ENCODE assay signal across 13 cellular contexts in genomic region chr11:27470166-27470565, GRCh38. TPM values are rescaled to one million over a fixed set of nuclear protein-coding genes. Genes with fewer than 3 reads are reported as not detected.
DNase-seq lines count a peak whose midpoint lies in the region; ATAC-seq, FAIRE-seq and TF ChIP-seq lines count a peak whose summit lies in the region.
"Had no signal": no experiment of that assay in that cellular context is flagged by ENCODE, and none has a peak within 500 bp of the region (broad histone marks: within the 10 kb centered on the region; RNA-seq: fewer than 3 reads in every experiment).

No MANE protein-coding gene starts in this region.

- peak overlapping the region; percentile 76; the same call in 1 of the 2 replicates for H3K4me3 ChIP-seq in AG10803 (ENCODE audit: low read length)
- no peak overlapping the region for H3K4me3 ChIP-seq in IMR-90 (ENCODE audit: insufficient read depth, low read depth, low read length)
- peak overlapping the region; percentile 79 to 94 (median 84) for H3K4me3 ChIP-seq in H1 (ENCODE audit: extremely low read depth in 1 of 4, insufficient read depth in 2 of 4, low read depth in 3 of 4, low read length in 4 of 4)

- no peak overlapping the region for H3K4ac ChIP-seq in IMR-90 (ENCODE audit: low read depth, low read length)
- no peak overlapping the region for H3K4ac ChIP-seq in H1 (replicated peaks; ENCODE audit: insufficient read length, low read depth, low read length)

- no peak overlapping the region for H2BK20ac ChIP-seq in IMR-90 (ENCODE audit: low read depth, low read length)
- no peak overlapping the region for H2BK20ac ChIP-seq in H1 (ENCODE audit: low read length)

- H3K4me1 ChIP-seq in IMR-90 (ENCODE audit: control insufficient read depth, insufficient read depth, low read length) (peaks cover 7% of the 10 kb centered on the region), H1 (replicated peaks in 1 of 4; ENCODE audit: control insufficient read depth in 3 of 4, insufficient read depth in 4 of 4, low read length in 3 of 4) (peaks cover 0 to 23% (median 8%) of the 10 kb centered on the region in 4 experiments; a peak in 5 of 7 replicates)

- H3K27me3 Mint-ChIP-seq in naive B cell: peaks cover 0 to 18% (median 5%) of the 10 kb centered on the region in 3 donors

- H3K79me2 ChIP-seq in H1 (ENCODE audit: control insufficient read depth in 1 of 2, insufficient read depth in 2 of 2, low read length in 2 of 2): peaks cover 57 to 68% of the 10 kb centered on the region in 2 experiments

- H3K27ac ChIP-seq in IMR-90 (ENCODE audit: insufficient read depth, low read length) (no peak overlapping the region), H1 (ENCODE audit: low read depth, low read length) (no peak overlapping the region)

- in situ Hi-C loops in IMR-90 (cut with MboI; ENCODE audit: low sequenced_read_pairs): no loop called here

- peaks cover 20 to 27% (median 27%) of the 10 kb centered on the region in 3 donors for H3K4me1 Mint-ChIP-seq in naive B cell

- no peak overlapping the region for H2BK12ac ChIP-seq in H1 (ENCODE audit: low read depth, low read length)

- no peak overlapping the region for H3K27ac Mint-ChIP-seq in naive B cell
- H3K27ac Mint-ChIP-seq: activated naive CD4-positive, alpha-beta T cell treated with anti-CD3 and anti-CD28 coated beads for 36 hours; CD8-positive, alpha-beta T cell; stimulated activated naive CD8-positive, alpha-beta T cell treated with anti-CD3 and anti-CD28 coated beads, Interleukin-15, Interleukin-2, amounts not matched to agents 100 ng/mL and 50 ng/mL, for 24 hours had no signal

- H3K18ac ChIP-seq in IMR-90 (ENCODE audit: low read depth, low read length) (no peak overlapping the region), H1 (ENCODE audit: extremely low read depth, low read length) (no peak overlapping the region)

- no peak for DNase-seq in AG10803 (ENCODE audit: low read depth)
- DNase-seq in IMR-90: no peak
- DNase-seq in H1 (ENCODE audit: low read depth in 1 of 2, low spot score in 2 of 2): no peak
- no peak for DNase-seq in naive B cell
- no peak for DNase-seq in HUDEP-2 (lab: John Stamatoyannopoulos, UW; ENCODE audit: unreplicated experiment in 76 of 76)
- DNase-seq in stimulated activated naive CD4-positive, alpha-beta T cell (lab: John Stamatoyannopoulos, UW): no peak
- no peak for DNase-seq in nucleus accumbens (lab: John Stamatoyannopoulos, UW)
- DNase-seq in stimulated activated CD4-positive, alpha-beta T cell treated with anti-CD3 and anti-CD28 coated beads, Interleukin-4, amount 100 ng/mL, for 24 hours: no peak
- DNase-seq: activated naive CD4-positive, alpha-beta T cell treated with anti-CD3 and anti-CD28 coated beads for 36 hours; CD8-positive, alpha-beta T cell; stimulated activated CD4-positive, alpha-beta T cell treated with anti-CD3 and anti-CD28 coated beads, Interleukin-12 subunit alpha, Interleukin-12 subunit beta, amount 100 ng/mL, for 4 hours had no signal

- POLR2A ChIA-PET in IMR-90 (lab: Charles Lee; ENCODE audit: unreplicated experiment): no interaction called here
- POLR2A ChIA-PET in H1 (lab: Charles Lee; ENCODE audit: partially characterized antibody): interaction anchor here (0.6 kb wide), 2 partner anchors 15 to 49 kb away, joined by 3 read pairs; no protein-coding TSS in a partner anchor

- H3K9me1 ChIP-seq in IMR-90 (ENCODE audit: insufficient read depth, low read length): no peaks in the 10 kb centered on the region

- H3K23me2 ChIP-seq in H1 (ENCODE audit: low read depth, low read length): peaks cover 12% of the 10 kb centered on the region; the same call in 1 of the 2 replicates

- intact Hi-C loops in IMR-90 (cut with micrococcal nuclease): loop anchor here (5.0 kb wide), 3 partner anchors 73 to 173 kb away; partner anchors contain the start of gene CCDC34

- H3K14ac ChIP-seq in IMR-90 (replicated peaks; ENCODE audit: low read depth, low read length): no peak overlapping the region
- H3K14ac ChIP-seq in H1 (ENCODE audit: insufficient read length): no peak overlapping the region

- TF ChIP-seq RAD21 in IMR-90 (IDR thresholded peaks at IDR 0.05; ENCODE audit: low read length): no peak
- TF ChIP-seq RAD21 in H1 (IDR thresholded peaks at IDR 0.05 in 1 of 2, conservative IDR thresholded peaks at IDR 0.05 in 1 of 2; ENCODE audit: low read depth in 2 of 2, low read length in 2 of 2): no peak

- CTCF ChIA-PET in IMR-90 (lab: Yijun Ruan, JAX): no interaction called here
- CTCF ChIA-PET in H1 (lab: Charles Lee; ENCODE audit: partially characterized antibody): no interaction called here

- H4K5ac ChIP-seq in IMR-90 (ENCODE audit: low read depth, low read length) (no peak overlapping the region), H1 (ENCODE audit: insufficient read length, low read depth, low read length) (no peak overlapping the region)

- no peaks in the 10 kb centered on the region for H3K9me3 ChIP-seq in IMR-90 (ENCODE audit: control insufficient read depth, insufficient read depth, low read length)
- no peaks in the 10 kb centered on the region for H3K9me3 ChIP-seq in H1 (ENCODE audit: insufficient read depth in 2 of 2, low read depth in 1 of 2, low read length in 1 of 2)

- no peak for TF ChIP-seq EP300 in H1 (IDR thresholded peaks at IDR 0.05; ENCODE audit: borderline replicate concordance in 1 of 2, low read depth in 2 of 2, low read length in 2 of 2)

- H2BK15ac ChIP-seq in IMR-90 (ENCODE audit: low read depth, low read length) (no peak overlapping the region), H1 (ENCODE audit: low read length) (no peak overlapping the region)

- peak overlapping the region in 5 of 8 donors; percentile 80 to 96 (median 92) for H3K4me3 Mint-ChIP-seq in naive B cell

- H2AK5ac ChIP-seq in IMR-90 (ENCODE audit: low read depth, low read length) (no peak overlapping the region), H1 (ENCODE audit: low read depth, low read length) (no peak overlapping the region)

- H4K8ac ChIP-seq in IMR-90 (ENCODE audit: low read depth in 2 of 2, low read length in 2 of 2) (no peak overlapping the region), H1 (ENCODE audit: extremely low read depth, insufficient read depth, low read length) (no peak overlapping the region)

- TF ChIP-seq CTCF in AG10803 (conservative IDR thresholded peaks at IDR 0.05; ENCODE audit: low read length) (no peak), IMR-90 (conservative IDR thresholded peaks at IDR 0.05; ENCODE audit: low read depth, low read length) (no peak), H1 (IDR thresholded peaks at IDR 0.05; ENCODE audit: control extremely low read depth in 1 of 3, insufficient read depth in 1 of 3, low read depth in 1 of 3, low read length in 3 of 3) (no peak)

- no peak overlapping the region for H2AK9ac ChIP-seq in IMR-90 (replicated peaks; ENCODE audit: low read depth, low read length, poor library complexity)

- H3K36me3 ChIP-seq in IMR-90 (ENCODE audit: control insufficient read depth, insufficient read depth, low read length) (no peaks in the 10 kb centered on the region), H1 (ENCODE audit: control insufficient read depth in 2 of 4, insufficient read depth in 4 of 4, low read length in 3 of 4) (no peaks in the 10 kb centered on the region)

- dilution Hi-C loops in IMR-90 (cut with HindIII; ENCODE audit: low sequenced_read_pairs, unreplicated experiment): no loop called here

- H3K9me3 Mint-ChIP-seq in naive B cell: no peaks in the 10 kb centered on the region
- H3K9me3 Mint-ChIP-seq: activated naive CD4-positive, alpha-beta T cell treated with anti-CD3 and anti-CD28 coated beads for 36 hours; CD8-positive, alpha-beta T cell; stimulated activated naive CD8-positive, alpha-beta T cell treated with anti-CD3 and anti-CD28 coated beads, Interleukin-15, Interleukin-2, amounts not matched to agents 100 ng/mL and 50 ng/mL, for 24 hours had no signal

- TF ChIP-seq POLR2A in IMR-90 (IDR thresholded peaks at IDR 0.05; ENCODE audit: low read depth, low read length) (no peak), H1 (IDR thresholded peaks at IDR 0.05; ENCODE audit: control extremely low read depth in 1 of 2, low read depth in 2 of 2, low read length in 2 of 2) (no peak)

- H3K56ac ChIP-seq in IMR-90 (ENCODE audit: extremely low read depth, insufficient read depth, low read length) (no peak overlapping the region), H1 (replicated peaks; ENCODE audit: insufficient read length, low read depth, low read length) (no peak overlapping the region)

- WGBS in IMR-90 (ENCODE audit: extremely low coverage in 2 of 2, insufficient read length in 1 of 2), 2 experiments: no CpG with 5 or more reads among the region's 3 CpGs
- 41% methylated on average over 3 of the region's 3 CpGs; no CpG with 5 or more reads in 1 of the 2 experiments for WGBS in H1 (ENCODE audit: extremely low coverage in 1 of 2, insufficient coverage in 1 of 2, insufficient read length in 1 of 2, insufficient replicate concordance in 2 of 2, low coverage in 1 of 2, low lambda C conversion rate in 2 of 2, missing lambda C conversion rate in 1 of 2), 2 experiments

- H2BK120ac ChIP-seq in IMR-90 (ENCODE audit: low read depth, low read length) (no peak overlapping the region), H1 (replicated peaks; ENCODE audit: low read depth, low read length) (no peak overlapping the region)

- H3K27me3 ChIP-seq in IMR-90 (ENCODE audit: control insufficient read depth, insufficient read depth, low read length): no peaks in the 10 kb centered on the region
- H3K27me3 ChIP-seq in H1 (replicated peaks in 1 of 4; ENCODE audit: control insufficient read depth in 3 of 4, extremely low read depth in 1 of 4, insufficient read depth in 3 of 4, low read length in 3 of 4): no peaks in the 10 kb centered on the region; a peak in 1 of 7 replicates

- H4K91ac ChIP-seq in IMR-90 (ENCODE audit: insufficient read depth, low read depth, low read length) (no peak overlapping the region), H1 (replicated peaks; ENCODE audit: insufficient read length, low read length) (no peak overlapping the region)

- no peak for FAIRE-seq in H1 (lab: Jason Lieb, UNC)

- BruUV-seq in IMR-90 (replicated peaks; lab: Mats Ljungman, UMichigan): no TSS peak

- H3K23ac ChIP-seq in IMR-90 (ENCODE audit: low read depth, low read length) (no peak overlapping the region), H1 (ENCODE audit: insufficient read length) (no peak overlapping the region)

- H3K9ac ChIP-seq in IMR-90 (ENCODE audit: low read depth, low read length): no peak overlapping the region
- peak overlapping the region in 1 of 4 experiments; percentile 44; a peak in 1 of 7 replicates for H3K9ac ChIP-seq in H1 (replicated peaks in 1 of 4; ENCODE audit: extremely low read depth in 1 of 4, low read depth in 3 of 4, low read length in 3 of 4)

- H4K20me1 ChIP-seq in IMR-90 (ENCODE audit: insufficient read depth, low read length): no peaks in the 10 kb centered on the region
- peaks cover 13 to 14% of the 10 kb centered on the region in 2 experiments for H4K20me1 ChIP-seq in H1 (replicated peaks in 1 of 2; ENCODE audit: control insufficient read depth in 1 of 2, insufficient read depth in 2 of 2, low read length in 2 of 2)

- H2BK5ac ChIP-seq in IMR-90 (ENCODE audit: low read depth, low read length, poor library complexity, severe bottlenecking): no peak overlapping the region
- no peak overlapping the region for H2BK5ac ChIP-seq in H1 (ENCODE audit: low read depth, low read length)

- ATAC-seq in IMR-90 (ENCODE audit: low read depth) (no peak), naive B cell (ENCODE audit: low read depth in 2 of 2) (no peak)
- ATAC-seq: CD8-positive, alpha-beta T cell; left lobe of liver had no signal

- no peak overlapping the region for H2AFZ ChIP-seq in IMR-90 (replicated peaks; ENCODE audit: low read length, poor library complexity)
- H2AFZ ChIP-seq in H1 (ENCODE audit: low read length): no peak overlapping the region

- H3K36me3 Mint-ChIP-seq in naive B cell: peaks cover 0 to 8% of the 10 kb centered on the region in 2 donors

- H3K79me1 ChIP-seq in IMR-90 (ENCODE audit: low read depth in 1 of 2, low read length in 2 of 2) (peaks cover 18 to 20% of the 10 kb centered on the region in 2 experiments; a peak in 3 of 4 replicates), H1 (ENCODE audit: low read depth, low read length) (peaks cover 5% of the 10 kb centered on the region; the same call in 1 of the 2 replicates)

- H3K4me2 ChIP-seq in IMR-90 (ENCODE audit: low read depth, low read length) (0 out of 2 replicates have a peak overlapping the region, but pooled peaks have one; percentile 12), H1 (ENCODE audit: insufficient read depth in 1 of 2, low read depth in 2 of 2, low read length in 2 of 2) (peak overlapping the region; percentile 82 to 95)

RNA-seq across cellular contexts. Expression of gene LGR4, which starts 2.4 kb away (rescaled TPM):
- 6.8 and 8.1 TPM in 2 replicates for total RNA-seq in IMR-90 (2012; rRNA removed)
- 2.2 and 2.9 TPM in 2 replicates for polyA plus RNA-seq in IMR-90 (2012; rRNA removed)
- polyA plus RNA-seq in IMR-90 (2012; cell fraction: cytosol; rRNA removed): 0.85 and 0.88 TPM in 2 replicates
- polyA plus RNA-seq in IMR-90 (2012; cell fraction: nucleus; rRNA removed; ENCODE audit: low replicate concordance): 2.3 and 9.8 TPM in 2 replicates
- 57.6 and 61.7 TPM in 2 replicates for total RNA-seq in H1 (2021; fragmentation: NEBNext Ultra II Directional; extraction: Animal tissue kit (Norgen Biotek cat#: 25700))
- 21.9 and 26.6 TPM in 2 replicates for polyA plus RNA-seq in H1 (2011; rRNA removed)
- 29.3 TPM for polyA plus RNA-seq in H1 (2011; cell fraction: cytosol; rRNA removed)
- polyA plus RNA-seq in H1 (2011; cell fraction: nucleus; rRNA removed): 42.1 TPM
- 21.3 to 30.0 TPM (median 27.5 TPM) in 4 replicates for polyA plus RNA-seq in H1 (2012, experiment 1 of 2)
- 2.0 TPM for polyA plus RNA-seq in H1 (2012, experiment 2 of 2)
- 38.0 TPM for polyA plus RNA-seq in H1 (2013, experiment 1 of 2)
- polyA plus RNA-seq in H1 (2013, experiment 2 of 2): 39.9 TPM
- polyA minus RNA-seq in H1 (2011; rRNA and poly(A)+ RNA removed): 165 and 166 TPM in 2 replicates
- 77.4 TPM for polyA minus RNA-seq in H1 (2011; cell fraction: cytosol; rRNA and poly(A)+ RNA removed)
- 154 TPM for polyA minus RNA-seq in H1 (2011; cell fraction: nucleus; rRNA and poly(A)+ RNA removed)
- polyA plus RNA-seq in naive B cell (ENCODE audit: low read depth in 6 of 6): 1 to 10 TPM in 3 of 6 donors, under 1 TPM in 2, not detected in 1; 0.54 to 2.6 (median 1.2) TPM

RNA-seq across cellular contexts. Expression of gene LIN7C, which starts 36.4 kb away (rescaled TPM):
- total RNA-seq in IMR-90 (2012; rRNA removed): 25.5 and 58.3 TPM in 2 replicates
- polyA plus RNA-seq in IMR-90 (2012; rRNA removed): 7.4 and 12.2 TPM in 2 replicates
- polyA plus RNA-seq in IMR-90 (2012; cell fraction: cytosol; rRNA removed): 2.7 and 4.2 TPM in 2 replicates
- 2.0 and 6.9 TPM in 2 replicates for polyA plus RNA-seq in IMR-90 (2012; cell fraction: nucleus; rRNA removed; ENCODE audit: low replicate concordance)
- 41.7 and 42.7 TPM in 2 replicates for total RNA-seq in H1 (2021; fragmentation: NEBNext Ultra II Directional; extraction: Animal tissue kit (Norgen Biotek cat#: 25700))
- polyA plus RNA-seq in H1 (2011; rRNA removed): 8.3 and 10.5 TPM in 2 replicates
- polyA plus RNA-seq in H1 (2011; cell fraction: cytosol; rRNA removed): 11.8 TPM
- 3.3 TPM for polyA plus RNA-seq in H1 (2011; cell fraction: nucleus; rRNA removed)
- 4.0 to 11.3 TPM (median 4.7 TPM) in 4 replicates for polyA plus RNA-seq in H1 (2012, experiment 1 of 2)
- 1.4 TPM for polyA plus RNA-seq in H1 (2012, experiment 2 of 2)
- polyA plus RNA-seq in H1 (2013, experiment 1 of 2): 19.6 TPM
- 18.3 TPM for polyA plus RNA-seq in H1 (2013, experiment 2 of 2)
- 8.1 and 9.9 TPM in 2 replicates for polyA minus RNA-seq in H1 (2011; rRNA and poly(A)+ RNA removed)
- 10.2 TPM for polyA minus RNA-seq in H1 (2011; cell fraction: cytosol; rRNA and poly(A)+ RNA removed)
- polyA minus RNA-seq in H1 (2011; cell fraction: nucleus; rRNA and poly(A)+ RNA removed): 10.8 TPM
- polyA plus RNA-seq in naive B cell (ENCODE audit: low read depth in 6 of 6): 10 to 100 TPM; 10.3 to 18.3 (median 14.3) TPM
